In genomic region chr12:121456551-121456950, GRCh38 we compare ENCODE assay signal across 1 cellular context.
TF ChIP-seq lines count a peak whose summit lies in the region.

No MANE protein-coding gene starts in this region.

TF ChIP-seq in GM23338, 12 proteins besides CTCF, POLR2A, EP300 and RAD21:
- no peak for TF ChIP-seq ETS1 (IDR thresholded peaks at IDR 0.05)
